In genomic region chr20:38168791-38169589, GRCh38 we compare ENCODE assay signal across 1 cellular context.
TF ChIP-seq lines count a peak whose summit lies in the region.

No MANE protein-coding gene starts in this region.

TF ChIP-seq in HepG2, 621 proteins besides CTCF, POLR2A, EP300 and RAD21 (continued from another document and continues in another):
- TF ChIP-seq GPBP1L1 (CRISPR knock-in tag; IDR thresholded peaks at IDR 0.05) (no peak), IKZF5 (CRISPR knock-in tag; IDR thresholded peaks at IDR 0.05) (peak; percentile 69; the same call in 1 of the 2 replicates), KDM1A (CRISPR knock-in tag; IDR thresholded peaks at IDR 0.05) (peak; percentile 36; the same call in 1 of the 2 replicates), BCLAF1 (IDR thresholded peaks at IDR 0.05) (no peak), ELF3 (CRISPR knock-in tag; IDR thresholded peaks at IDR 0.05) (peak; percentile 84), CHD2 (IDR thresholded peaks at IDR 0.05; ENCODE audit: low read depth, low read length) (no peak), TEF (CRISPR knock-in tag; IDR thresholded peaks at IDR 0.05) (no peak), MAX (IDR thresholded peaks at IDR 0.05) (peak; percentile 49; the same call in 1 of the 2 replicates), ZNF24 (IDR thresholded peaks at IDR 0.05) (no peak), THAP7 (CRISPR knock-in tag; IDR thresholded peaks at IDR 0.05) (no peak), PATZ1 (CRISPR knock-in tag; IDR thresholded peaks at IDR 0.05) (peak; percentile 20; the same call in 1 of the 2 replicates), HNF4G (IDR thresholded peaks at IDR 0.05; ENCODE audit: borderline replicate concordance, low read depth, low read length) (peak; percentile 73), HNF4G (CRISPR knock-in tag; IDR thresholded peaks at IDR 0.05; ENCODE audit: borderline replicate concordance, low read depth) (peak; percentile 79; the same call in 1 of the 2 replicates), CERS6 (CRISPR knock-in tag; IDR thresholded peaks at IDR 0.05) (no peak), E2F1 (CRISPR knock-in tag; IDR thresholded peaks at IDR 0.05) (no peak), FOXP1 (IDR thresholded peaks at IDR 0.05) (no peak), FOXP1 (CRISPR knock-in tag; IDR thresholded peaks at IDR 0.05) (no peak), ATAD3A (CRISPR knock-in tag; IDR thresholded peaks at IDR 0.05) (no peak), ZSCAN25 (CRISPR knock-in tag; IDR thresholded peaks at IDR 0.05) (peak; percentile 49; the same call in 1 of the 2 replicates), DMAP1 (CRISPR knock-in tag; IDR thresholded peaks at IDR 0.05) (0 out of 2 replicates have a peak, but pooled peaks have one; percentile 32), IRF9 (CRISPR knock-in tag; IDR thresholded peaks at IDR 0.05; ENCODE audit: borderline replicate concordance) (no peak), ZNF577 (CRISPR knock-in tag; IDR thresholded peaks at IDR 0.05; ENCODE audit: borderline replicate concordance, low read depth) (no peak), ZNF629 (CRISPR knock-in tag; conservative IDR thresholded peaks at IDR 0.05) (peak; percentile 52), KLF13 (CRISPR knock-in tag; IDR thresholded peaks at IDR 0.05) (no peak), NFAT5 (CRISPR knock-in tag; IDR thresholded peaks at IDR 0.05) (no peak), MBNL3 (CRISPR knock-in tag; conservative IDR thresholded peaks at IDR 0.05) (no peak), ZNF788 (CRISPR knock-in tag; IDR thresholded peaks at IDR 0.05; ENCODE audit: borderline replicate concordance) (no peak), TFE3 (CRISPR knock-in tag; IDR thresholded peaks at IDR 0.05) (no peak), FUBP1 (CRISPR knock-in tag; IDR thresholded peaks at IDR 0.05; ENCODE audit: borderline replicate concordance) (no peak), GFI1 (CRISPR knock-in tag; IDR thresholded peaks at IDR 0.05; ENCODE audit: borderline replicate concordance) (no peak), ZNF572 (CRISPR knock-in tag; IDR thresholded peaks at IDR 0.05) (no peak), ZMYM3 (CRISPR knock-in tag; IDR thresholded peaks at IDR 0.05) (peak; percentile 94), HOXD1 (CRISPR knock-in tag; IDR thresholded peaks at IDR 0.05) (no peak), KDM6A (CRISPR knock-in tag; IDR thresholded peaks at IDR 0.05; ENCODE audit: low read depth) (no peak), ZFP36 (IDR thresholded peaks at IDR 0.05; ENCODE audit: borderline replicate concordance, low read depth, low read length, partially characterized antibody) (peak; percentile 79), ZNF263 (CRISPR knock-in tag; IDR thresholded peaks at IDR 0.05) (peak; percentile 86)
